ENCODE assay signal across 31 cellular contexts in the genomic region with DNA sequence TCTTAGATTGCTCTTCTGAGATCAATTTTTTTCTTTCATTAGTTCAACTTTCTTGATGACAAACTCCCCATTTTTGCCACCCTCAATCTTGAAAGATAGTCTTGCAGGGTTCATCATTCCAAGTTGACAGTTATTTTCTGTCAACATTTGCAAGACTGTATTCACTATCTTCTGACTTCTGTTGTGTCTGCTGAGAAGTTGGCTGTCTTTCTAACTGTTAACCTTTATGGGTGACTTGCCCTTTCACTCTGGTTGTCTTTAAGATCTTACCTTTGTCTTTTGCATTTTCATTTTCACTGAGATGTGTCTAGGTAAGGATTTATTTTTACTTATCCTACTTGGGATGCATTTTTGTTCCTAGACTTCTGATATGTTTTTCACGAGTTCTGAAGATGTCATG.
"Had no signal": no experiment of that assay in that cellular context is flagged by ENCODE, and none has a peak within 500 bp of the region (broad histone marks: within the 10 kb centered on the region; RNA-seq: fewer than 3 reads in every experiment).

No MANE protein-coding gene starts in this region.

- FAIRE-seq: bronchial epithelial cell had no signal

- H3K4me1 ChIP-seq: ascending aorta had no signal

- DNase-seq: activated CD4-positive, alpha-beta memory T cell treated with anti-CD3 and anti-CD28 coated beads, Interleukin-2, amount 10 ng/mL, durations not matched to agents 7 days and 5 days; activated CD4-positive, alpha-beta T cell treated with anti-CD3 and anti-CD28 coated beads for 1 hour; activated CD4-positive, alpha-beta T cell treated with anti-CD3 and anti-CD28 coated beads for 36 hours; activated CD4-positive, alpha-beta T cell treated with anti-CD3 and anti-CD28 coated beads for 48 hours; activated CD4-positive, alpha-beta T cell treated with anti-CD3 and anti-CD28 coated beads, Interleukin-2, amount 10 ng/mL, durations not matched to agents 7 days and 5 days; activated CD4-positive, alpha-beta T cell treated with anti-CD3 and anti-CD28 coated beads, Interleukin-2, amount 50 U/mL, for 48 hours; activated CD4-positive, CD25-positive, alpha-beta regulatory T cell; activated CD8-positive, alpha-beta memory T cell treated with anti-CD3 and anti-CD28 coated beads for 24 hours; activated CD8-positive, alpha-beta memory T cell treated with anti-CD3 and anti-CD28 coated beads, Interleukin-2, amount 10 ng/mL, durations not matched to agents 7 days and 5 days; activated CD8-positive, alpha-beta memory T cell treated with anti-CD3 and anti-CD28 coated beads, Interleukin-2, amount 50 U/mL, for 48 hours; activated CD8-positive, alpha-beta T cell treated with anti-CD3 and anti-CD28 coated beads, Interleukin-2, amount 10 ng/mL, durations not matched to agents 7 days and 5 days; activated effector memory CD4-positive, alpha-beta T cell treated with Interleukin-2 at 50 U/mL for 16 hours; activated gamma-delta T cell; activated naive CD4-positive, alpha-beta T cell treated with anti-CD3 and anti-CD28 coated beads, Interleukin-2, amount 10 ng/mL, durations not matched to agents 7 days and 5 days; activated naive CD4-positive, alpha-beta T cell treated with Interleukin-2 at 50 U/mL for 16 hours; activated naive CD8-positive, alpha-beta T cell treated with anti-CD3 and anti-CD28 coated beads, Interleukin-2, amount 10 ng/mL, durations not matched to agents 7 days and 5 days; activated naive CD8-positive, alpha-beta T cell treated with anti-CD3 and anti-CD28 coated beads, Interleukin-2, amount 50 U/mL, for 24 hours; activated T-cell treated with anti-CD3 and anti-CD28 coated beads, Interleukin-2, amount 50 U/mL, for 24 hours; activated T-cell treated with anti-CD3 and anti-CD28 coated beads, Interleukin-2, amount 50 U/mL, for 48 hours; amygdala; anterior cingulate cortex; caudate nucleus; cerebellar nuclear complex; T-helper 2 cell; T-helper 9 cell; WERI-Rb-1 had no signal

- ATAC-seq: activated CD4-positive, alpha-beta T cell treated with anti-CD3 and anti-CD28 coated beads for 36 hours; activated CD4-positive, CD25-positive, alpha-beta regulatory T cell treated with anti-CD3 and anti-CD28 coated beads, Interleukin-2, amount 50 U/mL, for 24 hours; activated CD8-positive, alpha-beta memory T cell treated with anti-CD3 and anti-CD28 coated beads, Interleukin-2, amount 10 ng/mL, durations not matched to agents 7 days and 5 days; activated CD8-positive, alpha-beta T cell treated with anti-CD3 and anti-CD28 coated beads, Interleukin-2, amount 10 ng/mL, durations not matched to agents 7 days and 5 days; activated naive CD8-positive, alpha-beta T cell treated with anti-CD3 and anti-CD28 coated beads, Interleukin-2, amount 50 U/mL, for 24 hours; WTC11 had no signal

- H3K27ac ChIP-seq: ascending aorta, cardiac muscle cell, WERI-Rb-1 had no signal

- H3K9me3 ChIP-seq: ascending aorta had no signal

- H3K4me3 ChIP-seq: ascending aorta, cardiac muscle cell had no signal

- H3K36me3 ChIP-seq: ascending aorta, cardiac muscle cell, WERI-Rb-1 had no signal

- H3K27me3 ChIP-seq: ascending aorta, cardiac muscle cell had no signal
